In genomic region chr2:37084797-37085196, GRCh38 we compare ENCODE assay signal across 1 cellular context.
TF ChIP-seq lines count a peak whose summit lies in the region.

No MANE protein-coding gene starts in this region.

TF ChIP-seq in SK-N-SH treated with all-trans-retinoic acid at 6 μM for 48 hours, 23 proteins besides CTCF, POLR2A, EP300 and RAD21 (continued from another document):
- TF ChIP-seq TSHZ2 (CRISPR knock-in tag; IDR thresholded peaks at IDR 0.05) (no peak), ZNF70 (CRISPR knock-in tag; IDR thresholded peaks at IDR 0.05) (no peak)
